8 cellular contexts compared by ENCODE assay signal in the genomic region with DNA sequence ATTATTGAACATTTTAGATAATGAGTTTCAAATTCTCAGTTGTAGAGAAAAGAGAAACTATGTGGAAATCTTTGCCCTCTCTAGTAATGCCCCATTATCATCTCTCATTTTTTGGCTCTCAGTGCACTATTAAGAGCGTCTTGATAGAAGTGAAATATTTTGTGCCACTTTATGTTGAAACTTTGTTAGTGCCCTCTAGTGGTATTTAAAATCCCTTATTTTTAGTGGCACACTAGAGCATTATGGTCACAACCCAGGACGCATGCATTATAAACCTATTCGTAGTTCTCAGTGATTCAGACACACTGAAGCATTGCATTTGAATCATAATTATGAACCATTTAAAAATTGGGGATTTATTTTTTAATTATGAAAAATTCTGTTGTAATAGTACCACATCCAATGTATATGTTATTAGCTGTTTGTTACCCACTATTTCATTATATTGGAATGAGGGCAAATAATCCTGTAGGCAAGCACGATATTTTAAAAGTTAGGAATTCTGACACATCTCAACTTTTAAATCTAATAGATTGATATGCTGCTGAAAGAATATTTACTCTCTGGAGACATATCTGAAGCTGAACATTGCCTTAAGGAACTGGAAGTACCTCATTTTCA. TPM values are rescaled to one million over a fixed set of nuclear protein-coding genes. Genes with fewer than 3 reads are reported as not detected.
DNase-seq lines count a peak whose midpoint lies in the region; ATAC-seq, FAIRE-seq and TF ChIP-seq lines count a peak whose summit lies in the region.

No MANE protein-coding gene starts in this region.

- ATAC-seq in HG03060 (IDR thresholded peaks at IDR 0.05; ENCODE audit: low read depth, unreplicated experiment) (peak; percentile 71), lower lobe of right lung (peak; percentile 78), HG03457 (IDR thresholded peaks at IDR 0.05; ENCODE audit: unreplicated experiment) (no peak)

- H3K9me3 ChIP-seq in lower lobe of right lung (no peaks in the 10 kb centered on the region), WERI-Rb-1 (ENCODE audit: severe bottlenecking) (no peaks in the 10 kb centered on the region)

- H3K27ac ChIP-seq in lower lobe of right lung, result no peak overlapping the region
- H3K27ac ChIP-seq in WERI-Rb-1, result no peak overlapping the region

- H3K4me3 ChIP-seq in AG10803 (ENCODE audit: low read length) (no peak overlapping the region), lower lobe of right lung (no peak overlapping the region), WERI-Rb-1 (ENCODE audit: low read depth, low read length) (no peak overlapping the region)

- FAIRE-seq in GM12892 (lab: Jason Lieb, UNC), result peak; percentile 67

- peak; percentile 57 for TF ChIP-seq CTCF in AG10803 (conservative IDR thresholded peaks at IDR 0.05; ENCODE audit: low read length)
- TF ChIP-seq CTCF in lower lobe of right lung (IDR thresholded peaks at IDR 0.05), result peak; percentile 67
- TF ChIP-seq CTCF in WERI-Rb-1 (IDR thresholded peaks at IDR 0.05; ENCODE audit: low read depth, low read length), result no peak

- H3K27me3 ChIP-seq in lower lobe of right lung (ENCODE audit: low read depth) (no peaks in the 10 kb centered on the region), WERI-Rb-1 (ENCODE audit: insufficient read depth, low read depth, severe bottlenecking) (no peaks in the 10 kb centered on the region)

- no peak for TF ChIP-seq POLR2A in GM12892 (IDR thresholded peaks at IDR 0.05; ENCODE audit: low read depth, low read length)

- DNase-seq in AG10803 (ENCODE audit: low read depth), result peak; percentile 54
- DNase-seq in GM12892 (ENCODE audit: insufficient read length), result no peak
- peak; percentile 7 to 66 for DNase-seq in NOMO-1 (lab: John Stamatoyannopoulos, UW; ENCODE audit: unreplicated experiment in 2 of 2)
- peak; percentile 53 for DNase-seq in cerebellum (ENCODE audit: low spot score)
- no peak for DNase-seq in lower lobe of right lung
- no peak for DNase-seq in WERI-Rb-1

- H3K4me1 ChIP-seq in lower lobe of right lung, result no peaks in the 10 kb centered on the region

- peaks cover 76% of the 10 kb centered on the region for H3K36me3 ChIP-seq in lower lobe of right lung
- H3K36me3 ChIP-seq in WERI-Rb-1, result peaks cover 47% of the 10 kb centered on the region

- intact Hi-C loops in lower lobe of right lung (cut with DNase I), result loop anchor here (5.0 to 10.0 kb wide), 2 partner anchors 89 to 146 kb away; no protein-coding TSS in a partner anchor

RNA-seq across cellular contexts. Expression of a gene that starts 21.9 kb away (rescaled TPM):
- 331 TPM for polyA plus RNA-seq in GM12892 (2012; ENCODE audit: missing spikeins)
- total RNA-seq in cerebellum (89.3 TPM), lower lobe of right lung (74.2 TPM)

RNA-seq across cellular contexts. Expression of a gene that starts 25.3 kb away (rescaled TPM):
- 34.4 TPM for polyA plus RNA-seq in GM12892 (2012; ENCODE audit: missing spikeins)
- total RNA-seq in cerebellum (44.1 TPM), lower lobe of right lung (32.4 TPM)

RNA-seq across cellular contexts. Expression of a gene that starts 25.7 kb away (rescaled TPM):
- 35.2 TPM for polyA plus RNA-seq in GM12892 (2012; ENCODE audit: missing spikeins)
- total RNA-seq in cerebellum, result 85.6 TPM
- total RNA-seq in lower lobe of right lung, result 60.9 TPM

Comparison
In these comparisons a context has a peak if more than half of its experiments do, and no peak if none do; other contexts are left out.
1. DNase-seq: peak in AG10803 (single experiment), NOMO-1 (2 of 2) and cerebellum (single experiment); none in GM12892 (single experiment), lower lobe of right lung (single experiment) and WERI-Rb-1 (single experiment).